In genomic region chr9:530681-531080, GRCh38 we compare ENCODE assay signal across 17 cellular contexts. TPM values are rescaled to one million over a fixed set of nuclear protein-coding genes. Genes with fewer than 3 reads are reported as not detected.
DNase-seq lines count a peak whose midpoint lies in the region; ATAC-seq and TF ChIP-seq lines count a peak whose summit lies in the region.
"Had no signal": no experiment of that assay in that cellular context is flagged by ENCODE, and none has a peak within 500 bp of the region (broad histone marks: within the 10 kb centered on the region; RNA-seq: fewer than 3 reads in every experiment).

No MANE protein-coding gene starts in this region.

- intact Hi-C loops in breast epithelium (cut with DNase I; ENCODE audit: low total_unique reads) (no loop called here), right cardiac atrium (cut with DNase I) (no loop called here), testis (cut with DNase I; ENCODE audit: low total_unique reads) (no loop called here)

- H3K27me3 ChIP-seq in breast epithelium, result no peaks in the 10 kb centered on the region
- H3K27me3 ChIP-seq in right cardiac atrium (ENCODE audit: control insufficient read depth, insufficient read depth), result no peaks in the 10 kb centered on the region
- no peaks in the 10 kb centered on the region for H3K27me3 ChIP-seq in testis

- peaks cover 2% of the 10 kb centered on the region for H3K9me3 Mint-ChIP-seq in glutamatergic neuron (ENCODE audit: unreplicated experiment)
- H3K9me3 Mint-ChIP-seq: activated T-cell treated with anti-CD3 and anti-CD28 coated beads, Interleukin-2, amount 50 U/mL, for 4 hours; brain; GM23338 had no signal

- no peak overlapping the region for H3K27ac Mint-ChIP-seq in glutamatergic neuron (ENCODE audit: unreplicated experiment)
- H3K27ac Mint-ChIP-seq: GM23338 had no signal

- H3K9me3 ChIP-seq in breast epithelium (no peaks in the 10 kb centered on the region), right cardiac atrium (ENCODE audit: control insufficient read depth, low read length) (no peaks in the 10 kb centered on the region), testis (no peaks in the 10 kb centered on the region)

- TF ChIP-seq CTCF in AG10803 (conservative IDR thresholded peaks at IDR 0.05; ENCODE audit: low read length) (no peak), breast epithelium (IDR thresholded peaks at IDR 0.05) (no peak), testis (IDR thresholded peaks at IDR 0.05) (no peak), glutamatergic neuron (IDR thresholded peaks at IDR 0.05; ENCODE audit: partially characterized antibody, unreplicated experiment) (no peak)

- peak; percentile 68 to 84 for ATAC-seq in right cardiac atrium
- ATAC-seq: activated CD4-positive, CD25-positive, alpha-beta regulatory T cell treated with anti-CD3 and anti-CD28 coated beads, Interleukin-2, amount 50 U/mL, for 24 hours; activated T-cell treated with anti-CD3 and anti-CD28 coated beads, Interleukin-2, amount 50 U/mL, for 4 hours; GM23338 had no signal

- H3K4me1 ChIP-seq in breast epithelium (no peaks in the 10 kb centered on the region), right cardiac atrium (ENCODE audit: control insufficient read depth, insufficient read depth, low read length) (peaks cover 12% of the 10 kb centered on the region), testis (no peaks in the 10 kb centered on the region)

- WGBS in right cardiac atrium, result 41% methylated on average over 3 of the region's 3 CpGs
- WGBS in testis, 2 donors, result 66 to 76% methylated on average over 3 of the region's 3 CpGs

- DNase-seq in AG10803 (ENCODE audit: low read depth) (peak; percentile 19), LHCN-M2 (ENCODE audit: low read depth) (peak; percentile 12), breast epithelium (ENCODE audit: low spot score in 2 of 2) (peak in 1 of 2 donors; percentile 68), right cardiac atrium (peak; percentile 53 to 78 (median 68)), NCI-H345 (lab: John Stamatoyannopoulos, UW) (no peak), activated gamma-delta T cell treated with Interleukin-2 at 50 U/mL for 16 hours (no peak), testis (no peak), glutamatergic neuron (no peak)
- DNase-seq: activated T-cell treated with anti-CD3 and anti-CD28 coated beads, Interleukin-2, amount 50 U/mL, for 4 hours; AML-193; NCI-H1092; NCI-H774; stimulated activated CD4-positive, alpha-beta T cell treated with anti-CD3 and anti-CD28 coated beads, Interleukin-4, amount 100 ng/mL, for 24 hours; stimulated activated naive CD4-positive, alpha-beta T cell treated with Interleukin-2 at 50 U/mL for 16 hours had no signal

- no peak overlapping the region for H3K4me3 ChIP-seq in AG10803 (ENCODE audit: low read length)
- no peak overlapping the region for H3K4me3 ChIP-seq in breast epithelium
- H3K4me3 ChIP-seq in right cardiac atrium (ENCODE audit: low read length), result no peak overlapping the region
- no peak overlapping the region for H3K4me3 ChIP-seq in testis
- H3K4me3 ChIP-seq: GM23338 had no signal

- no peaks in the 10 kb centered on the region for H3K36me3 Mint-ChIP-seq in glutamatergic neuron (ENCODE audit: unreplicated experiment)
- H3K36me3 Mint-ChIP-seq: brain had no signal

- H3K4me3 Mint-ChIP-seq in glutamatergic neuron (ENCODE audit: unreplicated experiment), result no peak overlapping the region
- H3K4me3 Mint-ChIP-seq: activated T-cell treated with anti-CD3 and anti-CD28 coated beads, Interleukin-2, amount 50 U/mL, for 4 hours; brain; GM23338 had no signal

- no peaks in the 10 kb centered on the region for H3K36me3 ChIP-seq in breast epithelium
- no peaks in the 10 kb centered on the region for H3K36me3 ChIP-seq in testis (ENCODE audit: low read depth, missing control alignments)

- H3K4me1 Mint-ChIP-seq in glutamatergic neuron (ENCODE audit: low read depth, unreplicated experiment), result peaks cover 42% of the 10 kb centered on the region

- TF ChIP-seq POLR2A in breast epithelium (IDR thresholded peaks at IDR 0.05) (no peak), testis (IDR thresholded peaks at IDR 0.05) (no peak)

- H3K27ac ChIP-seq in breast epithelium, result peak overlapping the region; percentile 21 to 26
- no peak overlapping the region for H3K27ac ChIP-seq in right cardiac atrium (ENCODE audit: low read length)
- H3K27ac ChIP-seq in testis, result no peak overlapping the region

- H3K27me3 Mint-ChIP-seq in glutamatergic neuron (ENCODE audit: unreplicated experiment), result peaks cover 6% of the 10 kb centered on the region
- H3K27me3 Mint-ChIP-seq: brain had no signal

RNA-seq across cellular contexts. Expression of gene KANK1, which starts 26.2 kb away (rescaled TPM):
- total RNA-seq in LHCN-M2 (2014; rRNA removed) (42.0 and 51.5 TPM in 2 replicates), breast epithelium (10 to 100 TPM; 59.4 to 76.7 (median 64.9) TPM), right cardiac atrium (100 to 1,000 TPM; 135 to 178 (median 154) TPM), testis (10 to 100 TPM; 58.0 to 63.1 TPM), glutamatergic neuron (ENCODE audit: unreplicated experiment) (14.8 TPM)
- polyA plus RNA-seq in LHCN-M2 (2012), result 30.3 TPM
- polyA plus RNA-seq in right cardiac atrium (83.6 TPM), testis (ENCODE audit: insufficient read depth, low read depth, low replicate concordance) (40.3 TPM)

Comparison
In these comparisons a context has a peak if more than half of its experiments do, and no peak if none do; other contexts are left out.
1. DNase-seq: peak in AG10803 (single experiment), LHCN-M2 (single experiment) and right cardiac atrium (3 of 3); none in NCI-H345 (single experiment), activated gamma-delta T cell treated with Interleukin-2 at 50 U/mL for 16 hours (single experiment), testis (single experiment) and glutamatergic neuron (single experiment).
2. H3K27ac ChIP-seq: peak in breast epithelium (2 of 2); none in right cardiac atrium (single experiment) and testis (0 of 2).